Comparison of ENCODE assay signal across 1 cellular context in the genomic region with DNA sequence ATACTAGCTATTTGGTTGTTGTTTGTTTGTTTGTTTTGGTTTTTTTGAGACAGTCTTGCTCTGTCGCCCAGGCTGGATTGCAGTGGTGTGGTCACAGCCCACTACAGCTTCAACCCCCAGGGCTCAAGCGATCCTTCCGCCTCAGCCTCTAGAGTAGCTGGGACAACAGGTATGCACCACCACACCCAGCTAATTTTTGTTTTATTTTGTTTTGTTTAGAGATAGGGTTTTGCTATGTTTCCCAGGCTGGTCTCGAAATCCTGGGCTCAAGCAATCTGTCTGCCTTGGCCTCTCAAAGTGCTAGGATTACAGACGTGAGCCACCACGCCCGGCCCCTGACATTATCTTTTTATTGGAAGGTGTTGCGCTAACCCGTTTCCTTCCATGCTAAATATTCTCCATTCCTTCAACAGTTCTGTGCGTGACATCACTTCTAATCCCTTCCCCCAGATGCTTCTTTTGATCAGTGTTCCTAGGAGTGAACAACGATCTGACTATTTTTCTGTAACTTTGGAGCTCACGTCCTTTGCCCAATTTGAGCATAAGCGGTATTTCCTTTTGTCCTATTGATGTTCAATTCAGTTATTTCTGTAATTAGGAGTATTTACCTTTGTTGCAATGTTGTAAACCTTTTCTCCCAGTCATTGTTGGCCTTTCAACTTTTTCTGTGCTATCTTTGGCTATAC.
A peak's percentile ranks its signal among the peaks of the same experiment; 100 is the strongest.
TF ChIP-seq lines count a peak whose summit lies in the region.

No MANE protein-coding gene starts in this region.

TF ChIP-seq in HepG2, 621 proteins besides CTCF, POLR2A, EP300 and RAD21 (continued from another document and continues in another):
- TF ChIP-seq ZMYM3 (CRISPR knock-in tag; IDR thresholded peaks at IDR 0.05) (no peak; the same call in 1 of the 2 replicates), SMYD3 (CRISPR knock-in tag; IDR thresholded peaks at IDR 0.05) (peak; percentile 79; the same call in 1 of the 2 replicates), FOXP1 (IDR thresholded peaks at IDR 0.05) (peak; percentile 95), FOXP1 (CRISPR knock-in tag; IDR thresholded peaks at IDR 0.05) (peak; percentile 99), RXRB (CRISPR knock-in tag; IDR thresholded peaks at IDR 0.05; ENCODE audit: borderline replicate concordance) (peak; percentile 87; the same call in 1 of the 2 replicates), ATRX (CRISPR knock-in tag; IDR thresholded peaks at IDR 0.05; ENCODE audit: borderline replicate concordance) (no peak), ZNF512 (CRISPR knock-in tag; IDR thresholded peaks at IDR 0.05) (no peak), MXD4 (CRISPR knock-in tag; IDR thresholded peaks at IDR 0.05) (no peak), ZNF30 (CRISPR knock-in tag; IDR thresholded peaks at IDR 0.05) (no peak), SMC3 (IDR thresholded peaks at IDR 0.05; ENCODE audit: low read length) (no peak), TSC22D2 (CRISPR knock-in tag; IDR thresholded peaks at IDR 0.05; ENCODE audit: borderline replicate concordance) (no peak), FOXK1 (CRISPR knock-in tag; IDR thresholded peaks at IDR 0.05; ENCODE audit: borderline replicate concordance, low read depth) (0 out of 2 replicates have a peak, but pooled peaks have one; percentile 70), NFKBIZ (CRISPR knock-in tag; IDR thresholded peaks at IDR 0.05) (peak; percentile 34; the same call in 1 of the 2 replicates), NBN (conservative IDR thresholded peaks at IDR 0.05) (no peak), FOXO1 (CRISPR knock-in tag; IDR thresholded peaks at IDR 0.05) (no peak; the same call in 1 of the 2 replicates), GABPB1 (CRISPR knock-in tag; IDR thresholded peaks at IDR 0.05) (peak; percentile 37; the same call in 1 of the 2 replicates), THRA (CRISPR knock-in tag; IDR thresholded peaks at IDR 0.05; ENCODE audit: borderline replicate concordance) (peak; percentile 68), DR1 (CRISPR knock-in tag; IDR thresholded peaks at IDR 0.05) (no peak), CHD2 (IDR thresholded peaks at IDR 0.05; ENCODE audit: low read depth, low read length) (no peak), FOXA1 (IDR thresholded peaks at IDR 0.05) (peak; percentile 83), FOXA1 (CRISPR knock-in tag; IDR thresholded peaks at IDR 0.05) (peak; percentile 70), ZFP1 (CRISPR knock-in tag; IDR thresholded peaks at IDR 0.05) (0 out of 2 replicates have a peak, but pooled peaks have one; percentile 12), MTF1 (CRISPR knock-in tag; IDR thresholded peaks at IDR 0.05) (no peak), U2AF1 (optimal IDR thresholded peaks at IDR 0.05; ENCODE audit: low read depth, low read length) (no peak), HMGA1 (CRISPR knock-in tag; conservative IDR thresholded peaks at IDR 0.05) (no peak), STAT5B (CRISPR knock-in tag; IDR thresholded peaks at IDR 0.05) (no peak), ZNF773 (CRISPR knock-in tag; IDR thresholded peaks at IDR 0.05; ENCODE audit: borderline replicate concordance) (no peak), ZKSCAN5 (CRISPR knock-in tag; IDR thresholded peaks at IDR 0.05) (no peak; the same call in 1 of the 2 replicates), ZNF292 (CRISPR knock-in tag; IDR thresholded peaks at IDR 0.05; ENCODE audit: borderline replicate concordance, low read depth) (peak; percentile 64), ONECUT2 (CRISPR knock-in tag; IDR thresholded peaks at IDR 0.05) (no peak), BORCS8-MEF2B (CRISPR knock-in tag; IDR thresholded peaks at IDR 0.05) (no peak), POLR2AphosphoS5 (IDR thresholded peaks at IDR 0.05; ENCODE audit: low read depth, low read length) (peak; percentile 27; the same call in 1 of the 2 replicates)
- TF ChIP-seq, protein P1, sequence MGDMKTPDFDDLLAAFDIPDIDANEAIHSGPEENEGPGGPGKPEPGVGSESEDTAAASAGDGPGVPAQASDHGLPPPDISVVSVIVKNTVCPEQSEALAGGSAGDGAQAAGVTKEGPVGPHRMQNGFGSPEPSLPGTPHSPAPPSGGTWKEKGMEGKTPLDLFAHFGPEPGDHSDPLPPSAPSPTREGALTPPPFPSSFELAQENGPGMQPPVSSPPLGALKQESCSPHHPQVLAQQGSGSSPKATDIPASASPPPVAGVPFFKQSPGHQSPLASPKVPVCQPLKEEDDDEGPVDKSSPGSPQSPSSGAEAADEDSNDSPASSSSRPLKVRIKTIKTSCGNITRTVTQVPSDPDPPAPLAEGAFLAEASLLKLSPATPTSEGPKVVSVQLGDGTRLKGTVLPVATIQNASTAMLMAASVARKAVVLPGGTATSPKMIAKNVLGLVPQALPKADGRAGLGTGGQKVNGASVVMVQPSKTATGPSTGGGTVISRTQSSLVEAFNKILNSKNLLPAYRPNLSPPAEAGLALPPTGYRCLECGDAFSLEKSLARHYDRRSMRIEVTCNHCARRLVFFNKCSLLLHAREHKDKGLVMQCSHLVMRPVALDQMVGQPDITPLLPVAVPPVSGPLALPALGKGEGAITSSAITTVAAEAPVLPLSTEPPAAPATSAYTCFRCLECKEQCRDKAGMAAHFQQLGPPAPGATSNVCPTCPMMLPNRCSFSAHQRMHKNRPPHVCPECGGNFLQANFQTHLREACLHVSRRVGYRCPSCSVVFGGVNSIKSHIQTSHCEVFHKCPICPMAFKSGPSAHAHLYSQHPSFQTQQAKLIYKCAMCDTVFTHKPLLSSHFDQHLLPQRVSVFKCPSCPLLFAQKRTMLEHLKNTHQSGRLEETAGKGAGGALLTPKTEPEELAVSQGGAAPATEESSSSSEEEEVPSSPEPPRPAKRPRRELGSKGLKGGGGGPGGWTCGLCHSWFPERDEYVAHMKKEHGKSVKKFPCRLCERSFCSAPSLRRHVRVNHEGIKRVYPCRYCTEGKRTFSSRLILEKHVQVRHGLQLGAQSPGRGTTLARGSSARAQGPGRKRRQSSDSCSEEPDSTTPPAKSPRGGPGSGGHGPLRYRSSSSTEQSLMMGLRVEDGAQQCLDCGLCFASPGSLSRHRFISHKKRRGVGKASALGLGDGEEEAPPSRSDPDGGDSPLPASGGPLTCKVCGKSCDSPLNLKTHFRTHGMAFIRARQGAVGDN (CRISPR knock-in tag; IDR thresholded peaks at IDR 0.05) = peak; percentile 52; the same call in 1 of the 2 replicates
- TF ChIP-seq, protein P2, sequence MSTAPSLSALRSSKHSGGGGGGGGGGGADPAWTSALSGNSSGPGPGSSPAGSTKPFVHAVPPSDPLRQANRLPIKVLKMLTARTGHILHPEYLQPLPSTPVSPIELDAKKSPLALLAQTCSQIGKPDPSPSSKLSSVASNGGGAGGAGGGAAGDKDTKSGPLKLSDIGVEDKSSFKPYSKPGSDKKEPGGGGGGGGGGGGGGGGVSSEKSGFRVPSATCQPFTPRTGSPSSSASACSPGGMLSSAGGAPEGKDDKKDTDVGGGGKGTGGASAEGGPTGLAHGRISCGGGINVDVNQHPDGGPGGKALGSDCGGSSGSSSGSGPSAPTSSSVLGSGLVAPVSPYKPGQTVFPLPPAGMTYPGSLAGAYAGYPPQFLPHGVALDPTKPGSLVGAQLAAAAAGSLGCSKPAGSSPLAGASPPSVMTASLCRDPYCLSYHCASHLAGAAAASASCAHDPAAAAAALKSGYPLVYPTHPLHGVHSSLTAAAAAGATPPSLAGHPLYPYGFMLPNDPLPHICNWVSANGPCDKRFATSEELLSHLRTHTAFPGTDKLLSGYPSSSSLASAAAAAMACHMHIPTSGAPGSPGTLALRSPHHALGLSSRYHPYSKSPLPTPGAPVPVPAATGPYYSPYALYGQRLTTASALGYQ (CRISPR knock-in tag; IDR thresholded peaks at IDR 0.05) = peak; percentile 96
- TF ChIP-seq, protein P3, sequence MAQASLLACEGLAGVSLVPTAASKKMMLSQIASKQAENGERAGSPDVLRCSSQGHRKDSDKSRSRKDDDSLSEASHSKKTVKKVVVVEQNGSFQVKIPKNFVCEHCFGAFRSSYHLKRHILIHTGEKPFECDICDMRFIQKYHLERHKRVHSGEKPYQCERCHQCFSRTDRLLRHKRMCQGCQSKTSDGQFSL (CRISPR knock-in tag; IDR thresholded peaks at IDR 0.05) = no peak
- TF ChIP-seq, protein P4, sequence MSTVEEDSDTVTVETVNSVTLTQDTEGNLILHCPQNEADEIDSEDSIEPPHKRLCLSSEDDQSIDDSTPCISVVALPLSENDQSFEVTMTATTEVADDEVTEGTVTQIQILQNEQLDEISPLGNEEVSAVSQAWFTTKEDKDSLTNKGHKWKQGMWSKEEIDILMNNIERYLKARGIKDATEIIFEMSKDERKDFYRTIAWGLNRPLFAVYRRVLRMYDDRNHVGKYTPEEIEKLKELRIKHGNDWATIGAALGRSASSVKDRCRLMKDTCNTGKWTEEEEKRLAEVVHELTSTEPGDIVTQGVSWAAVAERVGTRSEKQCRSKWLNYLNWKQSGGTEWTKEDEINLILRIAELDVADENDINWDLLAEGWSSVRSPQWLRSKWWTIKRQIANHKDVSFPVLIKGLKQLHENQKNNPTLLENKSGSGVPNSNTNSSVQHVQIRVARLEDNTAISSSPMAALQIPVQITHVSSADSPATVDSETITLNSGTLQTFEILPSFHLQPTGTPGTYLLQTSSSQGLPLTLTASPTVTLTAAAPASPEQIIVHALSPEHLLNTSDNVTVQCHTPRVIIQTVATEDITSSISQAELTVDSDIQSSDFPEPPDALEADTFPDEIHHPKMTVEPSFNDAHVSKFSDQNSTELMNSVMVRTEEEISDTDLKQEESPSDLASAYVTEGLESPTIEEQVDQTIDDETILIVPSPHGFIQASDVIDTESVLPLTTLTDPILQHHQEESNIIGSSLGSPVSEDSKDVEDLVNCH (CRISPR knock-in tag; IDR thresholded peaks at IDR 0.05) = no peak
- TF ChIP-seq, protein P5, sequence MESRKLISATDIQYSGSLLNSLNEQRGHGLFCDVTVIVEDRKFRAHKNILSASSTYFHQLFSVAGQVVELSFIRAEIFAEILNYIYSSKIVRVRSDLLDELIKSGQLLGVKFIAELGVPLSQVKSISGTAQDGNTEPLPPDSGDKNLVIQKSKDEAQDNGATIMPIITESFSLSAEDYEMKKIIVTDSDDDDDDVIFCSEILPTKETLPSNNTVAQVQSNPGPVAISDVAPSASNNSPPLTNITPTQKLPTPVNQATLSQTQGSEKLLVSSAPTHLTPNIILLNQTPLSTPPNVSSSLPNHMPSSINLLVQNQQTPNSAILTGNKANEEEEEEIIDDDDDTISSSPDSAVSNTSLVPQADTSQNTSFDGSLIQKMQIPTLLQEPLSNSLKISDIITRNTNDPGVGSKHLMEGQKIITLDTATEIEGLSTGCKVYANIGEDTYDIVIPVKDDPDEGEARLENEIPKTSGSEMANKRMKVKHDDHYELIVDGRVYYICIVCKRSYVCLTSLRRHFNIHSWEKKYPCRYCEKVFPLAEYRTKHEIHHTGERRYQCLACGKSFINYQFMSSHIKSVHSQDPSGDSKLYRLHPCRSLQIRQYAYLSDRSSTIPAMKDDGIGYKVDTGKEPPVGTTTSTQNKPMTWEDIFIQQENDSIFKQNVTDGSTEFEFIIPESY (CRISPR knock-in tag; IDR thresholded peaks at IDR 0.05) = no peak
- TF ChIP-seq, protein P6, sequence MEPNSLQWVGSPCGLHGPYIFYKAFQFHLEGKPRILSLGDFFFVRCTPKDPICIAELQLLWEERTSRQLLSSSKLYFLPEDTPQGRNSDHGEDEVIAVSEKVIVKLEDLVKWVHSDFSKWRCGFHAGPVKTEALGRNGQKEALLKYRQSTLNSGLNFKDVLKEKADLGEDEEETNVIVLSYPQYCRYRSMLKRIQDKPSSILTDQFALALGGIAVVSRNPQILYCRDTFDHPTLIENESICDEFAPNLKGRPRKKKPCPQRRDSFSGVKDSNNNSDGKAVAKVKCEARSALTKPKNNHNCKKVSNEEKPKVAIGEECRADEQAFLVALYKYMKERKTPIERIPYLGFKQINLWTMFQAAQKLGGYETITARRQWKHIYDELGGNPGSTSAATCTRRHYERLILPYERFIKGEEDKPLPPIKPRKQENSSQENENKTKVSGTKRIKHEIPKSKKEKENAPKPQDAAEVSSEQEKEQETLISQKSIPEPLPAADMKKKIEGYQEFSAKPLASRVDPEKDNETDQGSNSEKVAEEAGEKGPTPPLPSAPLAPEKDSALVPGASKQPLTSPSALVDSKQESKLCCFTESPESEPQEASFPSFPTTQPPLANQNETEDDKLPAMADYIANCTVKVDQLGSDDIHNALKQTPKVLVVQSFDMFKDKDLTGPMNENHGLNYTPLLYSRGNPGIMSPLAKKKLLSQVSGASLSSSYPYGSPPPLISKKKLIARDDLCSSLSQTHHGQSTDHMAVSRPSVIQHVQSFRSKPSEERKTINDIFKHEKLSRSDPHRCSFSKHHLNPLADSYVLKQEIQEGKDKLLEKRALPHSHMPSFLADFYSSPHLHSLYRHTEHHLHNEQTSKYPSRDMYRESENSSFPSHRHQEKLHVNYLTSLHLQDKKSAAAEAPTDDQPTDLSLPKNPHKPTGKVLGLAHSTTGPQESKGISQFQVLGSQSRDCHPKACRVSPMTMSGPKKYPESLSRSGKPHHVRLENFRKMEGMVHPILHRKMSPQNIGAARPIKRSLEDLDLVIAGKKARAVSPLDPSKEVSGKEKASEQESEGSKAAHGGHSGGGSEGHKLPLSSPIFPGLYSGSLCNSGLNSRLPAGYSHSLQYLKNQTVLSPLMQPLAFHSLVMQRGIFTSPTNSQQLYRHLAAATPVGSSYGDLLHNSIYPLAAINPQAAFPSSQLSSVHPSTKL (CRISPR knock-in tag; IDR thresholded peaks at IDR 0.05) = peak; percentile 95
- TF ChIP-seq, protein P7, sequence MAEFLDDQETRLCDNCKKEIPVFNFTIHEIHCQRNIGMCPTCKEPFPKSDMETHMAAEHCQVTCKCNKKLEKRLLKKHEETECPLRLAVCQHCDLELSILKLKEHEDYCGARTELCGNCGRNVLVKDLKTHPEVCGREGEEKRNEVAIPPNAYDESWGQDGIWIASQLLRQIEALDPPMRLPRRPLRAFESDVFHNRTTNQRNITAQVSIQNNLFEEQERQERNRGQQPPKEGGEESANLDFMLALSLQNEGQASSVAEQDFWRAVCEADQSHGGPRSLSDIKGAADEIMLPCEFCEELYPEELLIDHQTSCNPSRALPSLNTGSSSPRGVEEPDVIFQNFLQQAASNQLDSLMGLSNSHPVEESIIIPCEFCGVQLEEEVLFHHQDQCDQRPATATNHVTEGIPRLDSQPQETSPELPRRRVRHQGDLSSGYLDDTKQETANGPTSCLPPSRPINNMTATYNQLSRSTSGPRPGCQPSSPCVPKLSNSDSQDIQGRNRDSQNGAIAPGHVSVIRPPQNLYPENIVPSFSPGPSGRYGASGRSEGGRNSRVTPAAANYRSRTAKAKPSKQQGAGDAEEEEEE (CRISPR knock-in tag; IDR thresholded peaks at IDR 0.05; ENCODE audit: borderline replicate concordance) = peak; percentile 83
